Comparison of ENCODE assay signal across 19 cellular contexts in the genomic region with DNA sequence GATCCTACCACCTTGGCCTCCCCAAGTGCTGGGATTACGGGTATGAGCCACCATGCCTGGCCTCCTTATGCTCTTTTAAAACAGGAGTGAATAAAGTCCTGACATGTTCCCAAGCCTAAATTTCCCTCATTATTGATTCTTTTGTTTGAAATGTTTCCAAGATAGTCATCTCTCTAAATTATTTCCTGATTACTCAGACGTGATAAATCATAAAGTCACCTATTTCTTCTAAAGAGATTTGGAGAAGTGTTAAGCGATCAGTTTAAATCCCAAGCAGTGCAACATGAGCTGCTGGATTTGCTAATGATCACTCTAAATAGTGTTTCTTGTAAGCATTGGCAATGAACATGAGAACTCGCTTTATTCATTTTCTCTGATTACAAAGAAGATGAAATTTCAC. TPM values are rescaled to one million over a fixed set of nuclear protein-coding genes. Genes with fewer than 3 reads are reported as not detected.
"Had no signal": no experiment of that assay in that cellular context is flagged by ENCODE, and none has a peak within 500 bp of the region (broad histone marks: within the 10 kb centered on the region; RNA-seq: fewer than 3 reads in every experiment).

No MANE protein-coding gene starts in this region.

- DNase-seq: activated CD4-positive, alpha-beta T cell treated with anti-CD3 and anti-CD28 coated beads for 36 hours; activated CD8-positive, alpha-beta memory T cell treated with anti-CD3 and anti-CD28 coated beads, Interleukin-2, amount 50 U/mL, for 4 hours; activated CD8-positive, alpha-beta T cell treated with anti-CD3 and anti-CD28 coated beads, Interleukin-2, amount 10 ng/mL, durations not matched to agents 7 days and 5 days; activated naive CD8-positive, alpha-beta T cell treated with anti-CD3 and anti-CD28 coated beads for 36 hours; amygdala; effector CD4-positive, alpha-beta T cell; left lung; naive B cell; stomach had no signal

- H3K36me3 ChIP-seq: gastroesophageal sphincter, left lung, neural progenitor cell, stomach, thoracic aorta had no signal

- H3K4me1 Mint-ChIP-seq: central memory CD8-positive, alpha-beta T cell; naive B cell; neural progenitor cell had no signal

- H3K36me3 Mint-ChIP-seq: activated naive CD8-positive, alpha-beta T cell treated with anti-CD3 and anti-CD28 coated beads for 36 hours; brain; naive B cell; neural progenitor cell had no signal

- H3K4me3 ChIP-seq: coronary artery, gastroesophageal sphincter, left lung, neural progenitor cell, stomach, thoracic aorta had no signal

- H3K27me3 ChIP-seq: gastroesophageal sphincter, left lung, neural progenitor cell, stomach had no signal

- H3K9me3 ChIP-seq: gastroesophageal sphincter, left lung, stomach, thoracic aorta had no signal

- FAIRE-seq: endothelial cell of umbilical vein, islet of Langerhans had no signal

- H3K4me2 ChIP-seq: neural progenitor cell had no signal

- H3K4me3 Mint-ChIP-seq: activated CD4-positive, alpha-beta T cell treated with anti-CD3 and anti-CD28 coated beads for 36 hours; activated CD8-positive, alpha-beta T cell treated with anti-CD3 and anti-CD28 coated beads, Interleukin-2, amount 10 ng/mL, durations not matched to agents 7 days and 5 days; activated naive CD8-positive, alpha-beta T cell treated with anti-CD3 and anti-CD28 coated beads for 36 hours; brain; central memory CD8-positive, alpha-beta T cell; naive B cell; neural progenitor cell had no signal

- H3K4me1 ChIP-seq: left lung, neural progenitor cell had no signal

- H3K27ac Mint-ChIP-seq: activated CD4-positive, alpha-beta T cell treated with anti-CD3 and anti-CD28 coated beads for 36 hours; activated CD8-positive, alpha-beta T cell treated with anti-CD3 and anti-CD28 coated beads, Interleukin-2, amount 10 ng/mL, durations not matched to agents 7 days and 5 days; activated naive CD8-positive, alpha-beta T cell treated with anti-CD3 and anti-CD28 coated beads for 36 hours; naive B cell; neural progenitor cell had no signal

- H2AFZ ChIP-seq: neural progenitor cell had no signal

- H3K27ac ChIP-seq: coronary artery, gastroesophageal sphincter, left lung, neural progenitor cell, stomach, thoracic aorta, VCaP had no signal

- H3K9me3 Mint-ChIP-seq: activated naive CD8-positive, alpha-beta T cell treated with anti-CD3 and anti-CD28 coated beads for 36 hours; central memory CD8-positive, alpha-beta T cell; naive B cell; neural progenitor cell had no signal

- ATAC-seq: activated CD4-positive, alpha-beta T cell treated with anti-CD3 and anti-CD28 coated beads for 36 hours; activated CD8-positive, alpha-beta T cell treated with anti-CD3 and anti-CD28 coated beads, Interleukin-2, amount 10 ng/mL, durations not matched to agents 7 days and 5 days; gastroesophageal sphincter; left lung; sciatic nerve had no signal

- H3K9ac ChIP-seq: neural progenitor cell had no signal

- H3K27me3 Mint-ChIP-seq: central memory CD8-positive, alpha-beta T cell; naive B cell had no signal

RNA-seq across cellular contexts. Expression of a gene that starts 51.8 kb away (rescaled TPM):
- total RNA-seq: thoracic aorta had no signal
